ENCODE assay signal across 14 cellular contexts in genomic region chr6:23027281-23027680, GRCh38.
A peak's percentile ranks its signal among the peaks of the same experiment; 100 is the strongest.
DNase-seq lines count a peak whose midpoint lies in the region; ATAC-seq and TF ChIP-seq lines count a peak whose summit lies in the region.
"Had no signal": no experiment of that assay in that cellular context is flagged by ENCODE, and none has a peak within 500 bp of the region (broad histone marks: within the 10 kb centered on the region; RNA-seq: fewer than 3 reads in every experiment).

No MANE protein-coding gene starts in this region.

- intact Hi-C loops in posterior cingulate gyrus (cut with DNase I), result no loop called here

- H3K14ac ChIP-seq in mesenchymal stem cell (ENCODE audit: low read length in 2 of 2), result no peak overlapping the region

- H4K8ac ChIP-seq in mesenchymal stem cell (ENCODE audit: low read length), result no peak overlapping the region

- ATAC-seq in foreskin keratinocyte, result peak; percentile 24
- ATAC-seq: CD8-positive, alpha-beta T cell had no signal

- H3K27ac ChIP-seq in foreskin keratinocyte (no peak overlapping the region), mesenchymal stem cell (ENCODE audit: low read length, poor library complexity, severe bottlenecking) (no peak overlapping the region)
- H3K27ac ChIP-seq: tibial nerve had no signal

- no peak overlapping the region for H3K4ac ChIP-seq in mesenchymal stem cell (ENCODE audit: low read depth in 1 of 2, low read length in 2 of 2)

- no peaks in the 10 kb centered on the region for H3K36me3 ChIP-seq in mesenchymal stem cell (ENCODE audit: control insufficient read depth in 1 of 2, insufficient read depth in 2 of 2, low read depth in 1 of 2, low read length in 2 of 2)
- H3K36me3 ChIP-seq: tibial nerve had no signal

- DNase-seq in NCI-H1436 (lab: John Stamatoyannopoulos, UW) (peak; percentile 86), NCI-H69 (lab: John Stamatoyannopoulos, UW) (peak; percentile 98), foreskin keratinocyte (peak in 1 of 2 donors; percentile 40), posterior cingulate gyrus (peak in 6 of 10 donors; percentile 8 to 82 (median 32)), mucosa of gallbladder (ENCODE audit: low spot score) (no peak), mesenchymal stem cell (no peak), LoVo (ENCODE audit: low spot score) (no peak), GM10266 (ENCODE audit: extremely low spot score) (no peak)
- DNase-seq: CD8-positive, alpha-beta T cell; dermis blood vessel endothelial cell; islet precursor cell; NCI-H2029 treated with DMSO at 0.1 percent for 48 hours; nephron progenitor cell had no signal

- H3K4me3 ChIP-seq in mesenchymal stem cell (ENCODE audit: insufficient read depth in 1 of 2, low read depth in 1 of 2, low read length in 2 of 2), result no peak overlapping the region
- H3K4me3 ChIP-seq: tibial nerve had no signal

- TF ChIP-seq CTCF in foreskin keratinocyte (conservative IDR thresholded peaks at IDR 0.05), result no peak
- TF ChIP-seq CTCF in GM10266 (IDR thresholded peaks at IDR 0.05; ENCODE audit: control insufficient read depth, insufficient read depth, low read depth, missing control alignments), result no peak

- no peaks in the 10 kb centered on the region for H3K9me3 ChIP-seq in mesenchymal stem cell (ENCODE audit: control insufficient read depth, low read length)
- H3K9me3 ChIP-seq: tibial nerve had no signal

- H2AFZ ChIP-seq in mesenchymal stem cell (ENCODE audit: low read depth, low read length), result no peak overlapping the region

- H3K4me1 ChIP-seq in foreskin keratinocyte, result no peaks in the 10 kb centered on the region
- H3K4me1 ChIP-seq in mesenchymal stem cell (ENCODE audit: control insufficient read depth, insufficient read depth, low read depth, low read length), result no peaks in the 10 kb centered on the region
- H3K4me1 ChIP-seq: tibial nerve had no signal

- no peak overlapping the region for H3K4me2 ChIP-seq in mesenchymal stem cell (ENCODE audit: low read length, poor library complexity, severe bottlenecking)

- no peak overlapping the region for H2BK120ac ChIP-seq in mesenchymal stem cell (ENCODE audit: low read depth, low read length)

- no peak overlapping the region for H2BK5ac ChIP-seq in mesenchymal stem cell (ENCODE audit: low read depth, low read length, poor library complexity, severe bottlenecking)

- no peak overlapping the region for H2AK5ac ChIP-seq in mesenchymal stem cell (ENCODE audit: low read length, severe bottlenecking)

- H3K23ac ChIP-seq in mesenchymal stem cell (ENCODE audit: low read length in 2 of 2), result no peak overlapping the region

- no peak overlapping the region for H2BK12ac ChIP-seq in mesenchymal stem cell (ENCODE audit: low read length in 2 of 2)

- H3K27me3 ChIP-seq in foreskin keratinocyte, result no peaks in the 10 kb centered on the region
- H3K27me3 ChIP-seq in mesenchymal stem cell (ENCODE audit: control insufficient read depth in 1 of 2, insufficient read depth in 1 of 2, low read length in 2 of 2), result no peaks in the 10 kb centered on the region
- H3K27me3 ChIP-seq: tibial nerve had no signal

- WGBS in mesenchymal stem cell, result 87% methylated on average over 4 of the region's 5 CpGs

- no peak overlapping the region for H2BK15ac ChIP-seq in mesenchymal stem cell (ENCODE audit: low read depth, poor library complexity, severe bottlenecking)

- no peak overlapping the region for H4K91ac ChIP-seq in mesenchymal stem cell (ENCODE audit: low read length)

- no peak overlapping the region for H3K9ac ChIP-seq in mesenchymal stem cell (ENCODE audit: low read length)

- H3K18ac ChIP-seq in mesenchymal stem cell (ENCODE audit: low read depth in 1 of 2, low read length in 2 of 2), result no peak overlapping the region

- H3K79me1 ChIP-seq in mesenchymal stem cell (replicated peaks; ENCODE audit: low read length, poor library complexity, severe bottlenecking), result no peaks in the 10 kb centered on the region

Comparison
In these comparisons a context has a peak if more than half of its experiments do, and no peak if none do; other contexts are left out.
1. DNase-seq: peak in NCI-H1436 (single experiment), NCI-H69 (single experiment) and posterior cingulate gyrus (6 of 10); none in mucosa of gallbladder (single experiment), mesenchymal stem cell (single experiment), LoVo (single experiment) and GM10266 (single experiment).